ENCODE assay signal across 26 cellular contexts in genomic region chr15:31478781-31479221, GRCh38.
DNase-seq lines count a peak whose midpoint lies in the region; ATAC-seq and TF ChIP-seq lines count a peak whose summit lies in the region.
"Had no signal": no experiment of that assay in that cellular context is flagged by ENCODE, and none has a peak within 500 bp of the region (broad histone marks: within the 10 kb centered on the region; RNA-seq: fewer than 3 reads in every experiment).

No MANE protein-coding gene starts in this region.

- H3K27ac ChIP-seq in vagina (peak overlapping the region; percentile 71), brain microvascular endothelial cell (no peak overlapping the region), hepatocyte (no peak overlapping the region)
- H3K27ac ChIP-seq: ascending aorta, cardiac muscle cell, left ventricle myocardium inferior, prostate gland, right lobe of liver, SJCRH30 had no signal

- no peaks in the 10 kb centered on the region for H3K27me3 Mint-ChIP-seq in activated naive CD8-positive, alpha-beta T cell
- peaks cover 4% of the 10 kb centered on the region for H3K27me3 Mint-ChIP-seq in activated naive CD8-positive, alpha-beta T cell treated with anti-CD3 and anti-CD28 coated beads, Interleukin-2, amount 50 U/mL, for 24 hours
- H3K27me3 Mint-ChIP-seq in natural killer cell (ENCODE audit: low read depth in 2 of 2) = no peaks in the 10 kb centered on the region
- H3K27me3 Mint-ChIP-seq: activated naive CD8-positive, alpha-beta T cell treated with anti-CD3 and anti-CD28 coated beads, Interleukin-2, amount 10 ng/mL, durations not matched to agents 7 days and 5 days had no signal

- no peak for DNase-seq in activated naive CD8-positive, alpha-beta T cell treated with anti-CD3 and anti-CD28 coated beads, Interleukin-2, amount 50 U/mL, for 24 hours
- DNase-seq in cerebellar cortex (ENCODE audit: low spot score) = peak; percentile 45
- DNase-seq in natural killer cell = no peak
- DNase-seq in vagina (ENCODE audit: extremely low spot score in 2 of 2) = peak in 1 of 2 donors; percentile 87
- DNase-seq in brain microvascular endothelial cell = no peak
- DNase-seq in hepatocyte (ENCODE audit: low spot score) = no peak
- no peak for DNase-seq in NCI-H1694 treated with DMSO at 0.1 percent for 48 hours (lab: John Stamatoyannopoulos, UW)
- DNase-seq: activated CD4-positive, alpha-beta T cell treated with anti-CD3 and anti-CD28 coated beads, Interleukin-2, amount 50 U/mL, for 4 hours; Caco-2; DMS53; IMR-90; left ventricle myocardium inferior; mesendoderm; NCI-H1048; NCI-H82; SJCRH30; stimulated activated CD4-positive, alpha-beta T cell treated with anti-CD3 and anti-CD28 coated beads, Interleukin-4, amount 100 ng/mL, for 1 hour; SW 1271 had no signal

- ATAC-seq in activated naive CD8-positive, alpha-beta T cell treated with anti-CD3 and anti-CD28 coated beads, Interleukin-2, amount 50 U/mL, for 24 hours = no peak
- ATAC-seq in natural killer cell = no peak
- ATAC-seq: right lobe of liver had no signal

- peak overlapping the region; percentile 58 for H3K27ac Mint-ChIP-seq in activated naive CD8-positive, alpha-beta T cell
- no peak overlapping the region for H3K27ac Mint-ChIP-seq in activated naive CD8-positive, alpha-beta T cell treated with anti-CD3 and anti-CD28 coated beads, Interleukin-2, amount 50 U/mL, for 24 hours
- peak overlapping the region; percentile 41 to 59 for H3K27ac Mint-ChIP-seq in natural killer cell
- H3K27ac Mint-ChIP-seq: activated naive CD8-positive, alpha-beta T cell treated with anti-CD3 and anti-CD28 coated beads, Interleukin-2, amount 10 ng/mL, durations not matched to agents 7 days and 5 days; type B pancreatic cell had no signal

- no peak overlapping the region for H3K4me3 ChIP-seq in vagina
- H3K4me3 ChIP-seq in brain microvascular endothelial cell (ENCODE audit: low read depth, low read length) = no peak overlapping the region
- no peak overlapping the region for H3K4me3 ChIP-seq in hepatocyte
- H3K4me3 ChIP-seq: ascending aorta, cardiac muscle cell, HAP-1, left ventricle myocardium inferior, prostate gland, right lobe of liver, SJCRH30 had no signal

- H4K20me1 ChIP-seq in hepatocyte (ENCODE audit: insufficient read depth, poor library complexity, severe bottlenecking) = no peaks in the 10 kb centered on the region

- in situ Hi-C loops in brain microvascular endothelial cell (cut with HindIII; ENCODE audit: low pct_ligation_motif_present, low sequenced_read_pairs) = loop anchor here (25.0 kb wide), 1 partner anchor 266 kb away; no protein-coding TSS in a partner anchor

- H3K36me3 ChIP-seq in vagina (no peaks in the 10 kb centered on the region), brain microvascular endothelial cell (replicated peaks) (no peaks in the 10 kb centered on the region), hepatocyte (replicated peaks; ENCODE audit: insufficient read depth, low read depth) (no peaks in the 10 kb centered on the region)
- H3K36me3 ChIP-seq: ascending aorta, cardiac muscle cell, HAP-1, left ventricle myocardium inferior, prostate gland, right lobe of liver, SJCRH30 had no signal

- H3K4me3 Mint-ChIP-seq in activated naive CD8-positive, alpha-beta T cell = no peak overlapping the region
- H3K4me3 Mint-ChIP-seq in activated naive CD8-positive, alpha-beta T cell treated with anti-CD3 and anti-CD28 coated beads, Interleukin-2, amount 50 U/mL, for 24 hours = no peak overlapping the region
- H3K4me3 Mint-ChIP-seq in natural killer cell = peak overlapping the region; percentile 37
- H3K4me3 Mint-ChIP-seq: activated naive CD8-positive, alpha-beta T cell treated with anti-CD3 and anti-CD28 coated beads, Interleukin-2, amount 10 ng/mL, durations not matched to agents 7 days and 5 days; type B pancreatic cell had no signal

- WGBS in hepatocyte (ENCODE audit: low lambda C conversion rate, missing lambda C conversion rate) = 90% methylated on average over 12 of the region's 12 CpGs

- H3K4me1 Mint-ChIP-seq in activated naive CD8-positive, alpha-beta T cell (ENCODE audit: low read depth) = peaks cover 54% of the 10 kb centered on the region
- H3K4me1 Mint-ChIP-seq in activated naive CD8-positive, alpha-beta T cell treated with anti-CD3 and anti-CD28 coated beads, Interleukin-2, amount 50 U/mL, for 24 hours = peaks cover 46% of the 10 kb centered on the region
- H3K4me1 Mint-ChIP-seq in natural killer cell = peaks cover 24 to 40% of the 10 kb centered on the region in 2 donors

- peaks cover 3% of the 10 kb centered on the region for H3K9me3 Mint-ChIP-seq in activated naive CD8-positive, alpha-beta T cell (ENCODE audit: low read depth)
- peaks cover 12% of the 10 kb centered on the region for H3K9me3 Mint-ChIP-seq in activated naive CD8-positive, alpha-beta T cell treated with anti-CD3 and anti-CD28 coated beads, Interleukin-2, amount 50 U/mL, for 24 hours
- H3K9me3 Mint-ChIP-seq in natural killer cell = no peaks in the 10 kb centered on the region
- H3K9me3 Mint-ChIP-seq: type B pancreatic cell had no signal

- H3K27me3 ChIP-seq in vagina (no peaks in the 10 kb centered on the region), brain microvascular endothelial cell (replicated peaks) (peaks cover 12% of the 10 kb centered on the region), hepatocyte (peaks cover 38% of the 10 kb centered on the region)
- H3K27me3 ChIP-seq: right lobe of liver, SJCRH30 had no signal

- H3K4me2 ChIP-seq in hepatocyte = no peak overlapping the region

- intact Hi-C loops in natural killer cell (cut with micrococcal nuclease) = no loop called here
- intact Hi-C loops in vagina (cut with DNase I) = no loop called here

- no peaks in the 10 kb centered on the region for H3K9me2 ChIP-seq in hepatocyte (replicated peaks; ENCODE audit: insufficient read depth)

- no peak overlapping the region for H2AFZ ChIP-seq in hepatocyte

- TF ChIP-seq CTCF in natural killer cell (IDR thresholded peaks at IDR 0.05) (no peak), vagina (IDR thresholded peaks at IDR 0.05) (no peak), brain microvascular endothelial cell (IDR thresholded peaks at IDR 0.05; ENCODE audit: low read depth, low read length, missing control alignments) (no peak), hepatocyte (IDR thresholded peaks at IDR 0.05; ENCODE audit: poor library complexity) (no peak)

- H3K9me3 ChIP-seq in vagina = no peaks in the 10 kb centered on the region
- H3K9me3 ChIP-seq in hepatocyte (ENCODE audit: low read depth) = no peaks in the 10 kb centered on the region
- H3K9me3 ChIP-seq: ascending aorta, Caco-2, HAP-1, left ventricle myocardium inferior, prostate gland, right lobe of liver, SJCRH30 had no signal

- H3K36me3 Mint-ChIP-seq in activated naive CD8-positive, alpha-beta T cell = peaks cover 13% of the 10 kb centered on the region
- H3K36me3 Mint-ChIP-seq in activated naive CD8-positive, alpha-beta T cell treated with anti-CD3 and anti-CD28 coated beads, Interleukin-2, amount 50 U/mL, for 24 hours (ENCODE audit: low read depth) = peaks cover 16% of the 10 kb centered on the region
- H3K36me3 Mint-ChIP-seq in natural killer cell = no peaks in the 10 kb centered on the region
- H3K36me3 Mint-ChIP-seq: type B pancreatic cell had no signal

- no peaks in the 10 kb centered on the region for H3K79me2 ChIP-seq in hepatocyte

- peaks cover 54% of the 10 kb centered on the region for H3K4me1 ChIP-seq in vagina
- no peaks in the 10 kb centered on the region for H3K4me1 ChIP-seq in hepatocyte (ENCODE audit: insufficient read depth)
- H3K4me1 ChIP-seq: ascending aorta, Caco-2, HAP-1, prostate gland, right lobe of liver, SJCRH30 had no signal

- no peak for TF ChIP-seq POLR2A in vagina (IDR thresholded peaks at IDR 0.05)
